In the genomic region with DNA sequence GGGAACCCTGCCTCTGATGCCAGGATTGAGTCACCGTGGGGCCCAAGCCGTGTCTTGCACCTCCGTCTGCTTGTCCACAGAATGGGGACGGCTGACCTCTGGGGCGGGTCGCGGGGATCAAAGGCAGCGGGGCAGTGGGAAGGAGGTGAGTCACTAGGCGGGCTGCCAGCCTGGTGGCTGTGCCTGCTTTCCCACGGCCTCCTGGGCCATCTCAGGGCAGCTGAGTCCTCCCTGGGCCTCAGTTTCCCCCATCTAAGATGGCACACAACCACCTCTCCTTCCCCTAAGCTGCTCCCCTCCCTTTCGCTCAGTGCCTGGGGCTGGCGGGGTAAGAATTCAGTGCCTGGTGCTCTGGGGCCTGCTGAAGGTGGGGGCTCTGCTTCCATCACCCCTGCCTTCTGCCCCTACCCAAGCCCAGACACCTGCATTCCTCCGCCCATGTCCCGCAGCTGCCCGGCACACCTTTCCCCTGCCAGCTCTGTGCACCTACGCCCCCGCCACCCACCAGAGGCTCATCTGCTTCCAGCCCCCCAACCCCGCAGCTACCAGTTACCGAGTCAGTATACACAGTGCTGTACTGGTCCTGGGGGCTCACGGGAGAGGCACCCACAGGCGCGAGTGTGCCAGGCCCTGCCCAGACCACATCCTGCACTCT, we compare ENCODE assay signal across 8 cellular contexts. TPM values are rescaled to one million over a fixed set of nuclear protein-coding genes. Genes with fewer than 3 reads are reported as not detected.
DNase-seq lines count a peak whose midpoint lies in the region; FAIRE-seq and TF ChIP-seq lines count a peak whose summit lies in the region.

No MANE protein-coding gene starts in this region.

- H3K4me3 Mint-ChIP-seq in activated naive CD4-positive, alpha-beta T cell treated with anti-CD3 and anti-CD28 coated beads for 36 hours, result peak overlapping the region; percentile 12
- H3K4me3 Mint-ChIP-seq in type B pancreatic cell, result no peak overlapping the region

- no peak for TF ChIP-seq RAD21 in liver (IDR thresholded peaks at IDR 0.05)

- H3K9me3 Mint-ChIP-seq in activated naive CD4-positive, alpha-beta T cell treated with anti-CD3 and anti-CD28 coated beads for 36 hours, result no peaks in the 10 kb centered on the region
- H3K9me3 Mint-ChIP-seq in type B pancreatic cell, result no peaks in the 10 kb centered on the region

- peaks cover 8% of the 10 kb centered on the region for H3K36me3 Mint-ChIP-seq in activated naive CD4-positive, alpha-beta T cell treated with anti-CD3 and anti-CD28 coated beads for 36 hours (ENCODE audit: low read depth)
- no peaks in the 10 kb centered on the region for H3K36me3 Mint-ChIP-seq in type B pancreatic cell

- FAIRE-seq in urothelium cell line (lab: Jason Lieb, UNC), result peak; percentile 9

- H3K36me3 ChIP-seq in adipocyte (ENCODE audit: control insufficient read depth, insufficient read depth, low read length, severe bottlenecking), result peaks cover 57% of the 10 kb centered on the region
- peaks cover 0 to 13% (median 3%) of the 10 kb centered on the region in 4 donors for H3K36me3 ChIP-seq in liver (ENCODE audit: control insufficient read depth in 4 of 4, insufficient read depth in 3 of 4, low read depth in 1 of 4, low read length in 3 of 4)

- H3K4me1 Mint-ChIP-seq in activated naive CD4-positive, alpha-beta T cell treated with anti-CD3 and anti-CD28 coated beads for 36 hours (ENCODE audit: low read depth), result peaks cover 52% of the 10 kb centered on the region
- H3K4me1 Mint-ChIP-seq in type B pancreatic cell (ENCODE audit: unreplicated experiment), result no peaks in the 10 kb centered on the region

- H3K9ac ChIP-seq in adipocyte (ENCODE audit: low read length), result peak overlapping the region; percentile 99
- H3K9ac ChIP-seq in liver (ENCODE audit: low read depth in 1 of 2, low read length in 2 of 2), result no peak overlapping the region

- H3K27me3 Mint-ChIP-seq in activated naive CD4-positive, alpha-beta T cell treated with anti-CD3 and anti-CD28 coated beads for 36 hours (ENCODE audit: low read depth), result no peaks in the 10 kb centered on the region
- H3K27me3 Mint-ChIP-seq in type B pancreatic cell, result no peaks in the 10 kb centered on the region

- peaks cover 69% of the 10 kb centered on the region for H3K4me1 ChIP-seq in adipocyte (ENCODE audit: control insufficient read depth, insufficient read depth, low read length)
- H3K4me1 ChIP-seq in liver (ENCODE audit: control insufficient read depth in 4 of 4, insufficient read depth in 4 of 4, low read length in 3 of 4), result peaks cover 44 to 83% (median 80%) of the 10 kb centered on the region in 4 donors

- intact Hi-C loops in activated naive CD4-positive, alpha-beta T cell treated with anti-CD3 and anti-CD28 coated beads for 36 hours (cut with micrococcal nuclease), result no loop called here

- H3K27me3 ChIP-seq in adipocyte (replicated peaks; ENCODE audit: control insufficient read depth, insufficient read depth, low read length), result no peaks in the 10 kb centered on the region
- no peaks in the 10 kb centered on the region for H3K27me3 ChIP-seq in liver (ENCODE audit: control insufficient read depth in 4 of 4, insufficient read depth in 4 of 4, low read length in 3 of 4)

- H3K9me3 ChIP-seq in adipocyte (ENCODE audit: control insufficient read depth, low read length), result no peaks in the 10 kb centered on the region
- no peaks in the 10 kb centered on the region for H3K9me3 ChIP-seq in liver (ENCODE audit: control insufficient read depth in 4 of 4, low read length in 3 of 4)

- peak overlapping the region; percentile 95 to 99 for H3K27ac ChIP-seq in liver (ENCODE audit: low read depth in 1 of 2, low read length in 2 of 2)

- H3K4me3 ChIP-seq in adipocyte (ENCODE audit: low read length) (peak overlapping the region; percentile 98), liver (ENCODE audit: low read depth in 1 of 3, low read length in 3 of 3) (no peak overlapping the region)

- DNase-seq in activated naive CD4-positive, alpha-beta T cell treated with anti-CD3 and anti-CD28 coated beads for 36 hours, result no peak
- DNase-seq in activated naive CD4-positive, alpha-beta T cell treated with anti-CD3 and anti-CD28 coated beads, Interleukin-2, amount 50 U/mL, for 16 hours, result no peak
- DNase-seq in adipocyte (ENCODE audit: low read depth) (peak; percentile 30), urothelium cell line (ENCODE audit: low spot score) (peak; percentile 26), cerebellum (ENCODE audit: low spot score) (no peak), type B pancreatic cell (ENCODE audit: extremely low spot score, unreplicated experiment) (no peak), medulla oblongata (ENCODE audit: extremely low spot score) (no peak)

- WGBS in liver, result 57% methylated on average over 22 of the region's 22 CpGs

- CTCF ChIA-PET in activated naive CD4-positive, alpha-beta T cell treated with anti-CD3 and anti-CD28 coated beads for 36 hours (lab: Charles Lee), result no interaction called here

- peak overlapping the region; percentile 53 for H3K27ac Mint-ChIP-seq in activated naive CD4-positive, alpha-beta T cell treated with anti-CD3 and anti-CD28 coated beads for 36 hours
- no peak overlapping the region for H3K27ac Mint-ChIP-seq in type B pancreatic cell

- TF ChIP-seq CTCF in liver (IDR thresholded peaks at IDR 0.05; ENCODE audit: low read depth, low read length, missing input control), result no peak
- no peak for TF ChIP-seq CTCF in type B pancreatic cell (conservative IDR thresholded peaks at IDR 0.05)

TF ChIP-seq in liver, 16 proteins besides CTCF, POLR2A, EP300 and RAD21:
- TF ChIP-seq NR2F2 (IDR thresholded peaks at IDR 0.05) (peak; percentile 63), SP1 (IDR thresholded peaks at IDR 0.05) (no peak), YY1 (IDR thresholded peaks at IDR 0.05) (no peak), TAF1 (conservative IDR thresholded peaks at IDR 0.05) (no peak), RXRA (IDR thresholded peaks at IDR 0.05) (peak; percentile 72 to 77), HNF4A (conservative IDR thresholded peaks at IDR 0.05) (peak; percentile 33 to 43), ATF3 (IDR thresholded peaks at IDR 0.05) (peak; percentile 20), REST (IDR thresholded peaks at IDR 0.05) (no peak), JUND (IDR thresholded peaks at IDR 0.05) (peak; percentile 72 to 86), FOXA1 (IDR thresholded peaks at IDR 0.05) (no peak)

RNA-seq across cellular contexts. Expression of gene MKNK2, which starts 3.5 kb away (rescaled TPM):
- 100 to 1,000 TPM; 155 to 157 TPM for total RNA-seq in activated naive CD4-positive, alpha-beta T cell treated with anti-CD3 and anti-CD28 coated beads for 36 hours
- 100 to 1,000 TPM in 1 of 2 donors, 10 to 100 TPM in 1; 49.5 to 105 TPM for total RNA-seq in liver
- 10 to 100 TPM; 24.7 to 43.3 TPM for polyA plus RNA-seq in liver
- 19.7 TPM for total RNA-seq in cerebellum
- total RNA-seq in type B pancreatic cell (ENCODE audit: low replicate concordance), result 118 and 120 TPM in 2 replicates

RNA-seq across cellular contexts. Expression of gene BTBD2, which starts 32.1 kb away (rescaled TPM):
- total RNA-seq in activated naive CD4-positive, alpha-beta T cell treated with anti-CD3 and anti-CD28 coated beads for 36 hours, result 10 to 100 TPM; 37.0 to 49.0 TPM
- total RNA-seq in liver (10 to 100 TPM; 19.5 to 20.9 TPM), cerebellum (48.9 TPM), type B pancreatic cell (ENCODE audit: low replicate concordance) (72.5 and 118 TPM in 2 replicates)
- 10 to 100 TPM in 1 of 2 donors, 1 to 10 TPM in 1; 7.4 to 25.1 TPM for polyA plus RNA-seq in liver

RNA-seq across cellular contexts. Expression of gene MOB3A, which starts 48.5 kb away (rescaled TPM):
- total RNA-seq in activated naive CD4-positive, alpha-beta T cell treated with anti-CD3 and anti-CD28 coated beads for 36 hours, result 10 to 100 TPM; 43.7 to 44.1 TPM
- total RNA-seq in liver (1 to 10 TPM; 7.9 to 8.7 TPM), cerebellum (14.8 TPM), type B pancreatic cell (ENCODE audit: low replicate concordance) (34.6 and 37.8 TPM in 2 replicates)
- 1 to 10 TPM; 3.4 to 5.2 TPM for polyA plus RNA-seq in liver

RNA-seq across cellular contexts. Expression of gene IZUMO4, which starts 49.1 kb away (rescaled TPM):
- 10 to 100 TPM; 13.1 to 14.2 TPM for total RNA-seq in activated naive CD4-positive, alpha-beta T cell treated with anti-CD3 and anti-CD28 coated beads for 36 hours
- 1 to 10 TPM; 1.2 TPM for total RNA-seq in liver
- 1 to 10 TPM; 1.3 to 1.4 TPM for polyA plus RNA-seq in liver
- total RNA-seq in cerebellum, result 4.4 TPM
- 4.9 and 7.4 TPM in 2 replicates for total RNA-seq in type B pancreatic cell (ENCODE audit: low replicate concordance)

Comparison
In these comparisons a context has a peak if more than half of its experiments do, and no peak if none do; other contexts are left out.
1. DNase-seq: peak in adipocyte (single experiment) and urothelium cell line (single experiment); none in activated naive CD4-positive, alpha-beta T cell treated with anti-CD3 and anti-CD28 coated beads for 36 hours (single experiment), activated naive CD4-positive, alpha-beta T cell treated with anti-CD3 and anti-CD28 coated beads, Interleukin-2, amount 50 U/mL, for 16 hours (single experiment), cerebellum (single experiment), type B pancreatic cell (single experiment) and medulla oblongata (single experiment).